ENCODE assay signal across 22 cellular contexts in genomic region chr14:68702578-68702977, GRCh38.
DNase-seq lines count a peak whose midpoint lies in the region; ATAC-seq and TF ChIP-seq lines count a peak whose summit lies in the region.
"Had no signal": no experiment of that assay in that cellular context is flagged by ENCODE, and none has a peak within 500 bp of the region (broad histone marks: within the 10 kb centered on the region; RNA-seq: fewer than 3 reads in every experiment).

No MANE protein-coding gene starts in this region.

- H3K9me3 ChIP-seq in RWPE2 (ENCODE audit: severe bottlenecking): no peaks in the 10 kb centered on the region
- H3K9me3 ChIP-seq in smooth muscle cell (replicated peaks; ENCODE audit: low read depth): no peaks in the 10 kb centered on the region
- H3K9me3 ChIP-seq in OCI-LY7 (ENCODE audit: low read length): no peaks in the 10 kb centered on the region
- H3K9me3 ChIP-seq: left ventricle myocardium inferior, tibial artery had no signal

- no peak for ATAC-seq in RWPE2 (ENCODE audit: low read depth)
- ATAC-seq: T-helper 17 cell had no signal

- no peak overlapping the region for H3K4me3 ChIP-seq in H7 (ENCODE audit: insufficient read depth, low read depth, low read length)
- H3K4me3 ChIP-seq in RWPE2 (ENCODE audit: severe bottlenecking): no peak overlapping the region
- H3K4me3 ChIP-seq in smooth muscle cell: no peak overlapping the region
- H3K4me3 ChIP-seq in OCI-LY7 (ENCODE audit: low read depth, low read length, poor library complexity, severe bottlenecking): no peak overlapping the region
- H3K4me3 ChIP-seq: K562, left ventricle myocardium inferior, tibial artery had no signal

- BruUV-seq in OCI-LY7 (replicated peaks; lab: Mats Ljungman, UMichigan): no TSS peak

- peaks cover 3% of the 10 kb centered on the region for H3F3A ChIP-seq in smooth muscle cell (ENCODE audit: low read depth)

- H3K4me2 ChIP-seq in smooth muscle cell: peak overlapping the region; percentile 26
- no peak overlapping the region for H3K4me2 ChIP-seq in OCI-LY7 (ENCODE audit: low read length)

- no peaks in the 10 kb centered on the region for H4K20me1 ChIP-seq in smooth muscle cell (ENCODE audit: low read depth)
- H4K20me1 ChIP-seq in OCI-LY7 (ENCODE audit: insufficient read depth, low read length): no peaks in the 10 kb centered on the region

- no peaks in the 10 kb centered on the region for H3K79me2 ChIP-seq in smooth muscle cell (ENCODE audit: low read depth)
- H3K79me2 ChIP-seq in OCI-LY7 (ENCODE audit: insufficient read depth, low read depth, low read length): no peaks in the 10 kb centered on the region

- intact Hi-C loops in OCI-LY7 (cut with micrococcal nuclease; ENCODE audit: unreplicated experiment): no loop called here

- H2AFZ ChIP-seq in smooth muscle cell (ENCODE audit: low read depth): no peak overlapping the region
- H2AFZ ChIP-seq in OCI-LY7 (ENCODE audit: low read length): no peak overlapping the region

- CTCF ChIA-PET in OCI-LY7 (lab: Charles Lee; ENCODE audit: unreplicated experiment): no interaction called here

- DNase-seq in H7 (peak; percentile 41), RWPE2 (ENCODE audit: low spot score) (no peak), epithelial cell of prostate (ENCODE audit: low read depth, low spot score) (no peak), smooth muscle cell (lab: John Stamatoyannopoulos, UW; ENCODE audit: unreplicated experiment) (no peak), HK-2 (ENCODE audit: unreplicated experiment) (no peak), OCI-LY7 (ENCODE audit: low spot score) (no peak), GM13976 (ENCODE audit: low spot score) (no peak)
- DNase-seq: activated CD4-positive, CD25-positive, alpha-beta regulatory T cell treated with anti-CD3 and anti-CD28 coated beads, Interleukin-2, amount 50 U/mL, for 72 hours; activated naive CD4-positive, alpha-beta T cell treated with anti-CD3 and anti-CD28 coated beads, Interleukin-2, amount 50 U/mL, for 16 hours; C1 segment of cervical spinal cord; Caco-2; DMS53; left ventricle myocardium inferior; NCI-H1105 treated with DMSO at 0.1 percent for 48 hours; NCI-H2029; NCI-H526; Right ventricle myocardium superior; stimulated activated CD4-positive, alpha-beta T cell treated with anti-CD3 and anti-CD28 coated beads, Interleukin-12 subunit alpha, Interleukin-12 subunit beta, amount 100 ng/mL, for 4 hours; stimulated activated CD4-positive, alpha-beta T cell treated with anti-CD3 and anti-CD28 coated beads, Interleukin-2, amount 100 ng/mL, for 48 hours; T-helper 17 cell; tibial artery had no signal

- no peaks in the 10 kb centered on the region for H3K36me3 ChIP-seq in H7 (replicated peaks; ENCODE audit: control insufficient read depth, insufficient read depth, low read length)
- H3K36me3 ChIP-seq in RWPE2 (ENCODE audit: low read depth): no peaks in the 10 kb centered on the region
- H3K36me3 ChIP-seq in smooth muscle cell (ENCODE audit: low read depth): no peaks in the 10 kb centered on the region
- no peaks in the 10 kb centered on the region for H3K36me3 ChIP-seq in OCI-LY7 (ENCODE audit: insufficient read depth, low read length)
- H3K36me3 ChIP-seq: left ventricle myocardium inferior, tibial artery had no signal

- H3K4me1 ChIP-seq in RWPE2 (ENCODE audit: insufficient read depth, poor library complexity, severe bottlenecking): peaks cover 38% of the 10 kb centered on the region
- peaks cover 7% of the 10 kb centered on the region for H3K4me1 ChIP-seq in smooth muscle cell (ENCODE audit: low read depth)
- H3K4me1 ChIP-seq in OCI-LY7 (ENCODE audit: insufficient read depth, low read length, poor library complexity, severe bottlenecking): peaks cover 4% of the 10 kb centered on the region
- H3K4me1 ChIP-seq: Caco-2 had no signal

- in situ Hi-C loops in GM13976 (cut with MboI; ENCODE audit: low sequenced_read_pairs, unreplicated experiment): no loop called here

- no peaks in the 10 kb centered on the region for H3K9me2 ChIP-seq in OCI-LY7 (ENCODE audit: insufficient read depth, low read length)

- 93% methylated on average over 3 of the region's 3 CpGs for WGBS in smooth muscle cell (ENCODE audit: low lambda C conversion rate)

- H3K27ac ChIP-seq in RWPE2 (ENCODE audit: poor library complexity, severe bottlenecking) (peak overlapping the region; percentile 100), epithelial cell of prostate (peak overlapping the region; percentile 88), smooth muscle cell (ENCODE audit: low read depth) (no peak overlapping the region), OCI-LY7 (ENCODE audit: low read depth, low read length, poor library complexity, severe bottlenecking) (no peak overlapping the region)
- H3K27ac ChIP-seq: left ventricle myocardium inferior, tibial artery had no signal

- POLR2A ChIA-PET in OCI-LY7 (lab: Charles Lee): interaction anchor here (0.6 to 0.8 kb wide), 2 partner anchors 115 to 168 kb away, joined by 3 read pairs; no protein-coding TSS in a partner anchor

- H3K9ac ChIP-seq in smooth muscle cell (ENCODE audit: low read depth): no peak overlapping the region

- H3K27me3 ChIP-seq in H7 (ENCODE audit: control insufficient read depth, insufficient read depth, low read length) (no peaks in the 10 kb centered on the region), RWPE2 (ENCODE audit: insufficient read depth, poor library complexity, severe bottlenecking) (no peaks in the 10 kb centered on the region), smooth muscle cell (ENCODE audit: low read depth) (no peaks in the 10 kb centered on the region)
- H3K27me3 ChIP-seq: tibial artery had no signal

- no peak for TF ChIP-seq CTCF in RWPE2 (IDR thresholded peaks at IDR 0.05; ENCODE audit: poor library complexity, severe bottlenecking)
- no peak for TF ChIP-seq CTCF in smooth muscle cell (IDR thresholded peaks at IDR 0.05; ENCODE audit: borderline replicate concordance, insufficient read depth, poor library complexity, severe bottlenecking)
- no peak for TF ChIP-seq CTCF in OCI-LY7 (conservative IDR thresholded peaks at IDR 0.05; ENCODE audit: low read length)
- TF ChIP-seq CTCF in GM13976 (IDR thresholded peaks at IDR 0.05; ENCODE audit: borderline replicate concordance, control extremely low read depth, extremely low read depth, insufficient read depth, missing control alignments): no peak

Comparison
In these comparisons a context has a peak if more than half of its experiments do, and no peak if none do; other contexts are left out.
1. H3K27ac ChIP-seq: peak in RWPE2 (single experiment) and epithelial cell of prostate (single experiment); none in smooth muscle cell (single experiment) and OCI-LY7 (single experiment).